ENCODE assay signal across 1 cellular context in genomic region chr11:118907051-118907748, GRCh38.
TF ChIP-seq lines count a peak whose summit lies in the region.

No MANE protein-coding gene starts in this region.

TF ChIP-seq in SK-N-SH treated with all-trans-retinoic acid at 6 μM for 48 hours, 23 proteins besides CTCF, POLR2A, EP300 and RAD21 (continued from another document):
- TF ChIP-seq POU6F1 (CRISPR knock-in tag; IDR thresholded peaks at IDR 0.05; ENCODE audit: borderline replicate concordance, low read depth) (no peak), TCF4 (CRISPR knock-in tag; IDR thresholded peaks at IDR 0.05; ENCODE audit: borderline replicate concordance) (no peak), ZC3H10 (CRISPR knock-in tag; IDR thresholded peaks at IDR 0.05) (no peak), RARB (CRISPR knock-in tag; IDR thresholded peaks at IDR 0.05) (no peak), ZNF565 (CRISPR knock-in tag; conservative IDR thresholded peaks at IDR 0.05; ENCODE audit: low read depth) (no peak), ISL1 (CRISPR knock-in tag; IDR thresholded peaks at IDR 0.05) (no peak), PPARA (CRISPR knock-in tag; IDR thresholded peaks at IDR 0.05; ENCODE audit: borderline replicate concordance) (no peak), PATZ1 (CRISPR knock-in tag; IDR thresholded peaks at IDR 0.05; ENCODE audit: borderline replicate concordance) (no peak), GLIS3 (CRISPR knock-in tag; IDR thresholded peaks at IDR 0.05) (no peak), ZFP3 (CRISPR knock-in tag; IDR thresholded peaks at IDR 0.05) (no peak), CREB5 (CRISPR knock-in tag; IDR thresholded peaks at IDR 0.05; ENCODE audit: low read depth) (no peak)
